8 cellular contexts compared by ENCODE assay signal in genomic region chr4:147707892-147708672, GRCh38. TPM values are rescaled to one million over a fixed set of nuclear protein-coding genes. Genes with fewer than 3 reads are reported as not detected.
DNase-seq lines count a peak whose midpoint lies in the region; ATAC-seq, FAIRE-seq and TF ChIP-seq lines count a peak whose summit lies in the region.

No MANE protein-coding gene starts in this region.

- no peak overlapping the region for H3K4me3 ChIP-seq in transverse colon

- no peaks in the 10 kb centered on the region for H3K36me3 ChIP-seq in transverse colon

- H3K27ac Mint-ChIP-seq in activated CD4-positive, alpha-beta T cell treated with anti-CD3 and anti-CD28 coated beads, Interleukin-2, amount 10 ng/mL, durations not matched to agents 24 days and 14 days = no peak overlapping the region

- no peaks in the 10 kb centered on the region for H3K9me3 ChIP-seq in transverse colon

- H3K27me3 ChIP-seq in transverse colon = no peaks in the 10 kb centered on the region

- DNase-seq in GM03348 (ENCODE audit: low spot score) (peak; percentile 63), LoVo (ENCODE audit: low spot score) (peak; percentile 60), mucosa of gallbladder (ENCODE audit: low spot score) (peak; percentile 55), transverse colon (peak; percentile 33), amniotic stem cell (lab: John Stamatoyannopoulos, UW) (no peak)
- DNase-seq in activated CD4-positive, alpha-beta T cell treated with anti-CD3 and anti-CD28 coated beads, Interleukin-2, amount 10 ng/mL, durations not matched to agents 24 days and 14 days = peak; percentile 81

- peaks cover 3% of the 10 kb centered on the region for H3K4me1 Mint-ChIP-seq in activated CD4-positive, alpha-beta T cell treated with anti-CD3 and anti-CD28 coated beads, Interleukin-2, amount 10 ng/mL, durations not matched to agents 24 days and 14 days

- TF ChIP-seq CTCF in transverse colon (IDR thresholded peaks at IDR 0.05) = peak; percentile 84 to 93 (median 90)

- FAIRE-seq in endometrium (lab: Jason Lieb, UNC) = peak; percentile 92

- intact Hi-C loops in activated CD4-positive, alpha-beta T cell treated with anti-CD3 and anti-CD28 coated beads, Interleukin-2, amount 10 ng/mL, durations not matched to agents 24 days and 14 days (cut with micrococcal nuclease) = loop anchor here (1.0 to 2.0 kb wide), 2 partner anchors 158 to 189 kb away; no protein-coding TSS in a partner anchor
- intact Hi-C loops in transverse colon (cut with DNase I; ENCODE audit: low total_unique reads) = loop anchor here (2.0 kb wide), 1 partner anchor 161 kb away; no protein-coding TSS in a partner anchor

- H3K4me1 ChIP-seq in transverse colon = no peaks in the 10 kb centered on the region

- TF ChIP-seq EP300 in transverse colon (IDR thresholded peaks at IDR 0.05; ENCODE audit: low read depth) = no peak

- no peaks in the 10 kb centered on the region for H3K36me3 Mint-ChIP-seq in activated CD4-positive, alpha-beta T cell treated with anti-CD3 and anti-CD28 coated beads, Interleukin-2, amount 10 ng/mL, durations not matched to agents 24 days and 14 days (ENCODE audit: low read depth)

- H3K27ac ChIP-seq in transverse colon = no peak overlapping the region

- no peak for TF ChIP-seq POLR2A in transverse colon (IDR thresholded peaks at IDR 0.05)

- in situ Hi-C loops in transverse colon (cut with MboI; ENCODE audit: low pct_ligation_motif_present in 1 of 4, low pct_unique_long_range_greater_than_20kb in 1 of 4, low sequenced_read_pairs in 3 of 4) = loop anchor here in 2 of 4 donors (5.0 kb wide), 1 partner anchor 159 kb away; no protein-coding TSS in a partner anchor

- ATAC-seq in GM21529 (IDR thresholded peaks at IDR 0.05; ENCODE audit: unreplicated experiment) = peak; percentile 64

- H3K9me3 Mint-ChIP-seq in activated CD4-positive, alpha-beta T cell treated with anti-CD3 and anti-CD28 coated beads, Interleukin-2, amount 10 ng/mL, durations not matched to agents 24 days and 14 days = no peaks in the 10 kb centered on the region

- 34 to 47% methylated on average over 3 to 7 of the region's 7 CpGs for WGBS in transverse colon (ENCODE audit: low coverage in 1 of 2), 2 donors

- H3K4me3 Mint-ChIP-seq in activated CD4-positive, alpha-beta T cell treated with anti-CD3 and anti-CD28 coated beads, Interleukin-2, amount 10 ng/mL, durations not matched to agents 24 days and 14 days = no peak overlapping the region

- peaks cover 10% of the 10 kb centered on the region for H3K27me3 Mint-ChIP-seq in activated CD4-positive, alpha-beta T cell treated with anti-CD3 and anti-CD28 coated beads, Interleukin-2, amount 10 ng/mL, durations not matched to agents 24 days and 14 days

RNA-seq across cellular contexts. Expression of gene ARHGAP10, which starts 23.8 kb away (rescaled TPM):
- total RNA-seq in activated CD4-positive, alpha-beta T cell treated with anti-CD3 and anti-CD28 coated beads, Interleukin-2, amount 10 ng/mL, durations not matched to agents 24 days and 14 days = 7.4 and 8.3 TPM in 2 replicates
- total RNA-seq in mucosa of gallbladder (52.2 TPM), transverse colon (10 to 100 TPM; 14.7 to 27.3 (median 22.9) TPM)

RNA-seq across cellular contexts. Expression of gene PRMT9, which starts 24.1 kb away (rescaled TPM):
- 8.1 TPM in 2 replicates for total RNA-seq in activated CD4-positive, alpha-beta T cell treated with anti-CD3 and anti-CD28 coated beads, Interleukin-2, amount 10 ng/mL, durations not matched to agents 24 days and 14 days
- total RNA-seq in mucosa of gallbladder = 7.8 TPM
- 10 to 100 TPM in 1 of 4 donors, 1 to 10 TPM in 2, under 1 TPM in 1; 0.60 to 17.1 (median 4.8) TPM for total RNA-seq in transverse colon
